ENCODE assay signal across 9 cellular contexts in the genomic region with DNA sequence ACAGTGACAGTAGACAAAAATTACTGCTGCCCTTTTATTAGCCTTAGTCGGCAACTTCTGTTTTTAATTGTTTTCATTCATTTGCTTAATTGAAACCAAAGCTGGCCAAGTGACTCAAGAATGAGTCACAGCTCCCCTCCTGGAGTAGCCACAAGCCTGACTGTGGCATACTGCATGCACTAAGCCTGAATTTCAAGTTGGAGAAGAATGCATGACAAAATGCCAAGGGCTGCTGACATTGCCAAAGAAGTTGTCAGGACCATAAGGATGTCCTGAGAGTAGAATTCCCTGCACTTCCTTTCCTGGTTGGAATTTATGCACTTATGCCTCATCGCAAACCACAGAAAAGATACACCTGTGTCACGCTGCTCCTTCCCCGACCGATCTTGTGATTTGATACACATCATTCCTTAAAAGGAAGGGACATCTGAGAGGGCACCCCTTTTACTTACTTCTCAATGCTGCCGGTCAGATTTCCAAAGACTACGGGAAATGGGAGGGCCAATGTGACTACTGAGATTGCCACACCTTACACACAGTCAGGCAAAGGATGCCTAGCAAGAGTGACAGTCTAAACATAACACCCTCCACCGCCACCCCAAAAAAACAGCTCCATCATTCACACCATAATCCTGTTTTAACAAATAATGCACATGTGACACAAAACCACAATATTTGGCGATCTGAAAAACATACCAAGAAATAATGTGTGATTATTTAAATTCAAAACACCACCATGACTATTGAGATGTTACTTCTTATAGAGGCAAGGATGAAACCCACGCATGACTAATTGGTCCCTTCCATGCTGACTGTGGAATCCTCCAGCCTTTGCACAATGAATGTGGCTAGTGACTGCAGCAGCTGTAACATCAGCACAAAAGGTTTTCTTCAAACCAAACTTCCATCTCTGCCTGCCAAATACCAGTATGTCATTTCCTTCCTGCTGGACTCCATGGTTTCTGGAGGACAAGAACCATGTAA. TPM values are rescaled to one million over a fixed set of nuclear protein-coding genes. Genes with fewer than 3 reads are reported as not detected.
DNase-seq lines count a peak whose midpoint lies in the region; ATAC-seq and TF ChIP-seq lines count a peak whose summit lies in the region.
"Had no signal": no experiment of that assay in that cellular context is flagged by ENCODE, and none has a peak within 500 bp of the region (broad histone marks: within the 10 kb centered on the region; RNA-seq: fewer than 3 reads in every experiment).

No MANE protein-coding gene starts in this region.

- peaks cover 19 to 87% of the 10 kb centered on the region in 2 donors for H3K4me1 Mint-ChIP-seq in immature natural killer cell
- peaks cover 42 to 83% of the 10 kb centered on the region in 2 donors for H3K4me1 Mint-ChIP-seq in stimulated activated naive B cell treated with anti-CD40 and anti-IgM and Interleukin-4, amounts not matched to agents 10 μg/mL and 1 μg/mL and 100 μg/mL, for 72 hours

- H3K9me3 ChIP-seq in RWPE2 (ENCODE audit: severe bottlenecking) = no peaks in the 10 kb centered on the region
- H3K9me3 ChIP-seq: A549 had no signal

- H3K27me3 ChIP-seq in RWPE2 (ENCODE audit: insufficient read depth, poor library complexity, severe bottlenecking) = no peaks in the 10 kb centered on the region

- DNase-seq in DMS53 (lab: John Stamatoyannopoulos, UW) (peak; percentile 66), DMS53 treated with DMSO at 0.1 percent for 48 hours (lab: John Stamatoyannopoulos, UW; ENCODE audit: unreplicated experiment) (no peak), RWPE2 (ENCODE audit: low spot score) (peak; percentile 83), astrocyte of the hippocampus (ENCODE audit: low read depth, low spot score) (peak; percentile 96), immature natural killer cell (peak; percentile 85 to 89 (median 87)), retina (no peak)
- peak; percentile 28 for DNase-seq in stimulated activated naive B cell treated with anti-CD40 and anti-IgM and Interleukin-4, amounts not matched to agents 10 μg/mL and 1 μg/mL and 100 μg/mL, for 72 hours

- peaks cover 3 to 6% (median 5%) of the 10 kb centered on the region in 3 donors for H3K27me3 Mint-ChIP-seq in immature natural killer cell (ENCODE audit: low read depth in 3 of 3)
- H3K27me3 Mint-ChIP-seq in stimulated activated naive B cell treated with anti-CD40 and anti-IgM and Interleukin-4, amounts not matched to agents 10 μg/mL and 1 μg/mL and 100 μg/mL, for 72 hours = no peaks in the 10 kb centered on the region

- TF ChIP-seq CTCF in RWPE2 (IDR thresholded peaks at IDR 0.05; ENCODE audit: poor library complexity, severe bottlenecking) = no peak

- H3K4me3 ChIP-seq in RWPE2 (ENCODE audit: severe bottlenecking) = no peak overlapping the region
- H3K4me3 ChIP-seq: A549 had no signal

- peak overlapping the region; percentile 73 to 92 (median 81) for H3K4me3 Mint-ChIP-seq in immature natural killer cell
- H3K4me3 Mint-ChIP-seq in stimulated activated naive B cell treated with anti-CD40 and anti-IgM and Interleukin-4, amounts not matched to agents 10 μg/mL and 1 μg/mL and 100 μg/mL, for 72 hours = peak overlapping the region in 1 of 2 donors; percentile 6

- H3K27ac Mint-ChIP-seq in immature natural killer cell = peak overlapping the region; percentile 88 to 99 (median 96)
- peak overlapping the region; percentile 38 for H3K27ac Mint-ChIP-seq in stimulated activated naive B cell treated with anti-CD40 and anti-IgM and Interleukin-4, amounts not matched to agents 10 μg/mL and 1 μg/mL and 100 μg/mL, for 72 hours

- H3K4me1 ChIP-seq in RWPE2 (ENCODE audit: insufficient read depth, poor library complexity, severe bottlenecking) = peaks cover 15% of the 10 kb centered on the region
- H3K4me1 ChIP-seq: A549 had no signal

- peak overlapping the region; percentile 43 for H3K27ac ChIP-seq in RWPE2 (ENCODE audit: poor library complexity, severe bottlenecking)
- H3K27ac ChIP-seq: A549 had no signal

- H3K9me3 Mint-ChIP-seq in immature natural killer cell = no peaks in the 10 kb centered on the region
- no peaks in the 10 kb centered on the region for H3K9me3 Mint-ChIP-seq in stimulated activated naive B cell treated with anti-CD40 and anti-IgM and Interleukin-4, amounts not matched to agents 10 μg/mL and 1 μg/mL and 100 μg/mL, for 72 hours

- H3K36me3 Mint-ChIP-seq in immature natural killer cell = peaks cover 0 to 9% (median 0%) of the 10 kb centered on the region in 3 donors
- H3K36me3 Mint-ChIP-seq in stimulated activated naive B cell treated with anti-CD40 and anti-IgM and Interleukin-4, amounts not matched to agents 10 μg/mL and 1 μg/mL and 100 μg/mL, for 72 hours = peaks cover 0 to 3% of the 10 kb centered on the region in 2 donors

- ATAC-seq in HG03095 (IDR thresholded peaks at IDR 0.05; ENCODE audit: unreplicated experiment) (peak; percentile 28), RWPE2 (ENCODE audit: low read depth) (peak; percentile 96)
- peak; percentile 47 to 54 for ATAC-seq in stimulated activated naive B cell treated with anti-CD40 and anti-IgM and Interleukin-4, amounts not matched to agents 10 μg/mL and 1 μg/mL and 100 μg/mL, for 72 hours (replicated peaks)
- ATAC-seq: A549 had no signal

- no peaks in the 10 kb centered on the region for H3K36me3 ChIP-seq in RWPE2 (ENCODE audit: low read depth)

RNA-seq across cellular contexts. Expression of a gene that starts 28.2 kb away (rescaled TPM):
- polyA plus RNA-seq in immature natural killer cell = 10 to 100 TPM; 17.6 to 19.4 (median 18.8) TPM

Comparison
In these comparisons a context has a peak if more than half of its experiments do, and no peak if none do; other contexts are left out.
1. DNase-seq: peak in DMS53 (single experiment), RWPE2 (single experiment), astrocyte of the hippocampus (single experiment), immature natural killer cell (3 of 3) and stimulated activated naive B cell treated with anti-CD40 and anti-IgM and Interleukin-4, amounts not matched to agents 10 μg/mL and 1 μg/mL and 100 μg/mL, for 72 hours (single experiment); none in DMS53 treated with DMSO at 0.1 percent for 48 hours (single experiment) and retina (single experiment).
2. ATAC-seq: peak in every context shown above with its lines; median percentile 96 in RWPE2; 50 in stimulated activated naive B cell treated with anti-CD40 and anti-IgM and Interleukin-4, amounts not matched to agents 10 μg/mL and 1 μg/mL and 100 μg/mL, for 72 hours; 28 in HG03095.